Comparison of ENCODE assay signal across 8 cellular contexts in genomic region chr9:133356391-133357091, GRCh38.
DNase-seq lines count a peak whose midpoint lies in the region; ATAC-seq and TF ChIP-seq lines count a peak whose summit lies in the region.

Gene SURF1, minus strand, starts transcription at chr9:133356487. Its CDS starts 34 bp downstream, at chr9:133356453.
Gene SURF2, plus strand, starts transcription at chr9:133356550. Its CDS starts 43 bp downstream, at chr9:133356593.

- peak; percentile 95 for DNase-seq in AG20443 (ENCODE audit: low spot score)
- peak; percentile 89 for DNase-seq in OCI-M1 (lab: John Stamatoyannopoulos, UW)
- DNase-seq in activated T-cell treated with anti-CD3 and anti-CD28 coated beads for 48 hours (ENCODE audit: low read depth): peak; percentile 92
- peak; percentile 89 to 93 for DNase-seq in erythroblast (lab: John Stamatoyannopoulos, UW)
- peak; percentile 93 for DNase-seq in stimulated activated CD8-positive, alpha-beta memory T cell treated with anti-CD3 and anti-CD28 coated beads, Interleukin-4, amount 100 ng/mL, for 48 hours

- peaks cover 32% of the 10 kb centered on the region for H3K36me3 ChIP-seq in muscle layer of colon (ENCODE audit: insufficient read depth, low read length)

- no peak for TF ChIP-seq POLR2A in erythroblast (IDR thresholded peaks at IDR 0.05; ENCODE audit: low read length)

- H3K4me3 ChIP-seq in muscle layer of colon (ENCODE audit: low read depth in 1 of 2, low read length in 2 of 2): peak within 1 kb of the TSS; percentile 71 to 77

- peak within 1 kb of the TSS; percentile 57 for H3K9ac ChIP-seq in muscle layer of colon (ENCODE audit: low read length)

- H3K27ac ChIP-seq in muscle layer of colon (ENCODE audit: low read depth, low read length): peak within 1 kb of the TSS; percentile 61

- H3K9me3 ChIP-seq in muscle layer of colon (ENCODE audit: low read length): no peaks in the 10 kb centered on the region

- ATAC-seq in GM19035 (IDR thresholded peaks at IDR 0.05; ENCODE audit: unreplicated experiment) (peak; percentile 68), HG03571 (IDR thresholded peaks at IDR 0.05; ENCODE audit: unreplicated experiment) (peak; percentile 63)

- H3K27me3 ChIP-seq in muscle layer of colon (ENCODE audit: control insufficient read depth in 1 of 2, insufficient read depth in 2 of 2, low read length in 2 of 2): no peaks in the 10 kb centered on the region

- peaks cover 22% of the 10 kb centered on the region for H3K4me1 ChIP-seq in muscle layer of colon (ENCODE audit: insufficient read depth, low read length)

Comparison
In these comparisons a context has a peak if more than half of its experiments do, and no peak if none do; other contexts are left out.
1. Peak in every context shown above with its lines: DNase-seq, ATAC-seq, H3K4me3 ChIP-seq and H3K27ac ChIP-seq.